In genomic region chr2:12955864-12956263, GRCh38 we compare ENCODE assay signal across 27 cellular contexts.
"Had no signal": no experiment of that assay in that cellular context is flagged by ENCODE, and none has a peak within 500 bp of the region (broad histone marks: within the 10 kb centered on the region; RNA-seq: fewer than 3 reads in every experiment).

No MANE protein-coding gene starts in this region.

- H3K27ac ChIP-seq: stomach, suprapubic skin, testis, thoracic aorta, thyroid gland, tibial artery, tibial nerve, transverse colon, upper lobe of left lung, upper lobe of right lung, uterus, vagina had no signal

- DNase-seq: stimulated activated CD4-positive, alpha-beta T cell treated with anti-CD3 and anti-CD28 coated beads, Interleukin-2, amount 100 ng/mL, for 48 hours; stimulated activated CD4-positive, alpha-beta T cell treated with anti-CD3 and anti-CD28 coated beads, Interleukin-4, amount 100 ng/mL, for 1 hour; stimulated activated CD4-positive, alpha-beta T cell treated with anti-CD3 and anti-CD28 coated beads, Interleukin-4, amount 100 ng/mL, for 24 hours; stimulated activated CD4-positive, alpha-beta T cell treated with anti-CD3 and anti-CD28 coated beads, Interleukin-4, amount 100 ng/mL, for 4 hours; stimulated activated CD8-positive, alpha-beta memory T cell treated with anti-CD3 and anti-CD28 coated beads, Interleukin-4, amount 100 ng/mL, for 48 hours; stimulated activated naive B cell treated with anti-CD40 and anti-IgM and Interleukin-4, amounts not matched to agents 10 μg/mL and 1 μg/mL and 100 μg/mL, for 72 hours; stimulated activated naive CD4-positive, alpha-beta T cell; stimulated activated naive CD4-positive, alpha-beta T cell treated with Interleukin-2 at 50 U/mL for 16 hours; stimulated activated naive CD8-positive, alpha-beta T cell treated with anti-CD3 and anti-CD28 coated beads, Interleukin-15, amount 100 ng/mL, for 72 hours; stimulated activated naive CD8-positive, alpha-beta T cell treated with anti-CD3 and anti-CD28 coated beads, Interleukin-15, Interleukin-2, amounts not matched to agents 100 U/mL and 50 U/mL, for 24 hours; stomach; substantia nigra; testis; thyroid gland; tibial artery; transverse colon; trophoblast cell; upper lobe of left lung; upper lobe of right lung; uterus had no signal

- FAIRE-seq: urothelium cell line had no signal

- H3K9me3 ChIP-seq: stomach, suprapubic skin, testis, thoracic aorta, thyroid gland, tibial artery, tibial nerve, transverse colon, upper lobe of left lung, upper lobe of right lung, uterus, vagina had no signal

- H3K27me3 ChIP-seq: testis, thyroid gland, tibial artery, tibial nerve, transverse colon, upper lobe of left lung, upper lobe of right lung, uterus, vagina had no signal

- ATAC-seq: stimulated activated effector memory CD8-positive, alpha-beta T cell treated with anti-CD3 and anti-CD28 coated beads, Interleukin-12 subunit alpha, Interleukin-12 subunit beta, amount 100 ng/mL, for 72 hours; stimulated activated memory B cell treated with anti-CD40 and anti-IgM and Interleukin-4, amounts not matched to agents 10 μg/mL and 1 μg/mL and 100 μg/mL, for 72 hours; stimulated activated naive B cell treated with anti-CD40 and anti-IgM and Interleukin-4, amounts not matched to agents 10 μg/mL and 1 μg/mL and 100 μg/mL, for 72 hours; stimulated activated naive CD8-positive, alpha-beta T cell treated with anti-CD3 and anti-CD28 coated beads, Interleukin-15, amount 100 ng/mL, for 72 hours; stimulated activated naive CD8-positive, alpha-beta T cell treated with anti-CD3 and anti-CD28 coated beads, Interleukin-15, Interleukin-2, amounts not matched to agents 100 U/mL and 50 U/mL, for 24 hours; upper lobe of right lung had no signal

- H3K4me3 ChIP-seq: stomach, suprapubic skin, testis, thoracic aorta, thyroid gland, tibial artery, tibial nerve, transverse colon, upper lobe of left lung, upper lobe of right lung, uterus, vagina had no signal

- H3K4me1 ChIP-seq: stomach, suprapubic skin, testis, thyroid gland, tibial artery, tibial nerve, transverse colon, upper lobe of left lung, upper lobe of right lung, uterus, vagina had no signal

- H3K36me3 ChIP-seq: stomach, suprapubic skin, thoracic aorta, thyroid gland, tibial artery, tibial nerve, transverse colon, upper lobe of left lung, upper lobe of right lung, uterus, vagina had no signal
